In the genomic region with DNA sequence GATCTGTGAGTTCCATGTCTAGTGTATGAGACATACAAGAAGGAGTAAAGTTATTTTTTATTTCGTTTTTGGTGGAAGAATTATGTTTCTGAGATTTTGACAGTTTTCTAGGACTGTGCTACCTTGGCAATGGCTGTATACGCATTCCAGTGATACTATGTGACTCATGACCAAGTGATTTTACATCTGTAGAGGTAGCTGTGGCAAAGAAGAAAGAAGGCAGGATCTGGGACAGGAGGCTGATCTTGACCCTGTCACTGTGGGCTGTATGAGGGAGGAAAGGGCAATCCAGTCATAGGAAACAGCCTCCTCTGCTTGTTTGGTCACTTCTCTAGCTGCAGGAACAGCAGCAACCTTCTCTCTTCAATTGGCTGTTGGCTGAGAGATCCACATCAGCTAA, we compare ENCODE assay signal across 27 cellular contexts. TPM values are rescaled to one million over a fixed set of nuclear protein-coding genes. Genes with fewer than 3 reads are reported as not detected.
DNase-seq lines count a peak whose midpoint lies in the region; ATAC-seq, FAIRE-seq and TF ChIP-seq lines count a peak whose summit lies in the region.
"Had no signal": no experiment of that assay in that cellular context is flagged by ENCODE, and none has a peak within 500 bp of the region (broad histone marks: within the 10 kb centered on the region; RNA-seq: fewer than 3 reads in every experiment).

No MANE protein-coding gene starts in this region.

- FAIRE-seq in pancreas (lab: Jason Lieb, UNC) = no peak
- FAIRE-seq: A204.1, GM18507 had no signal

- H3K36me3 ChIP-seq in pancreas (no peaks in the 10 kb centered on the region), uterus (no peaks in the 10 kb centered on the region)
- H3K36me3 ChIP-seq: BLaER1 had no signal

- H3K27ac ChIP-seq in pancreas (no peak overlapping the region), uterus (no peak overlapping the region)
- H3K27ac ChIP-seq: BLaER1, GM23248, RWPE1 had no signal

- TF ChIP-seq CTCF in choroid plexus epithelial cell (conservative IDR thresholded peaks at IDR 0.05; ENCODE audit: low read depth, low read length) (no peak), pancreas (IDR thresholded peaks at IDR 0.05) (no peak), uterus (IDR thresholded peaks at IDR 0.05) (no peak)

- ATAC-seq in pancreas = no peak
- ATAC-seq in HG03565 (IDR thresholded peaks at IDR 0.05; ENCODE audit: unreplicated experiment) = no peak
- ATAC-seq: Panc1 had no signal

- H3K4me1 ChIP-seq in pancreas (no peaks in the 10 kb centered on the region), uterus (no peaks in the 10 kb centered on the region)
- H3K4me1 ChIP-seq: BLaER1 had no signal

- H3K27me3 ChIP-seq in pancreas (no peaks in the 10 kb centered on the region), uterus (no peaks in the 10 kb centered on the region)
- H3K27me3 ChIP-seq: BLaER1 had no signal

- DNase-seq in ELR (ENCODE audit: low read depth) = peak; percentile 30
- DNase-seq in M059J (ENCODE audit: low read depth) = peak; percentile 59
- DNase-seq in choroid plexus epithelial cell (ENCODE audit: low read depth) = peak; percentile 7
- peak; percentile 7 for DNase-seq in renal cortical epithelial cell (ENCODE audit: low read depth)
- DNase-seq in pancreas = no peak
- no peak for DNase-seq in uterus
- DNase-seq: CD4-positive, CD25-positive, alpha-beta regulatory T cell; DMS153; DND-41; GM23248; H9; HFFc6; NCI-H1092 treated with DMSO at 0.1 percent for 48 hours; NCI-H1436; NCI-H187; NCI-H2107; NCI-H446 treated with DMSO at 0.1 percent for 48 hours; NCI-H526; NCI-H82; SHP77 treated with DMSO at 0.1 percent for 48 hours had no signal

- no peak for TF ChIP-seq POLR2A in uterus (IDR thresholded peaks at IDR 0.05)

- intact Hi-C loops in pancreas (cut with DNase I) = no loop called here
- intact Hi-C loops in uterus (cut with DNase I; ENCODE audit: low total_unique reads) = no loop called here

- H3K9me3 ChIP-seq in pancreas = no peaks in the 10 kb centered on the region
- no peaks in the 10 kb centered on the region for H3K9me3 ChIP-seq in uterus
- H3K9me3 ChIP-seq: BLaER1 had no signal

- 58 to 60% methylated on average over 2 of the region's 2 CpGs for WGBS in pancreas, 2 donors

- no peak overlapping the region for H3K4me3 ChIP-seq in choroid plexus epithelial cell (ENCODE audit: low read depth, low read length)
- H3K4me3 ChIP-seq in pancreas = no peak overlapping the region
- no peak overlapping the region for H3K4me3 ChIP-seq in uterus
- H3K4me3 ChIP-seq: BLaER1, GM23248 had no signal

RNA-seq across cellular contexts. Expression of a gene that starts 44.0 kb away (rescaled TPM):
- 10.9 and 18.7 TPM in 2 replicates for total RNA-seq in M059J (2014; rRNA removed; shearing (Covaris generic))
- 20.5 and 20.6 TPM in 2 replicates for total RNA-seq in renal cortical epithelial cell
- total RNA-seq in pancreas = 1 to 10 TPM; 4.9 to 8.5 (median 8.0) TPM
- 10 to 100 TPM in 1 of 2 donors, 1 to 10 TPM in 1; 8.7 to 14.5 TPM for polyA plus RNA-seq in pancreas
- total RNA-seq in uterus = 10 to 100 TPM in 2 of 4 donors, 1 to 10 TPM in 2; 3.8 to 24.1 (median 14.9) TPM

RNA-seq across cellular contexts. Expression of a gene that starts 48.5 kb away (rescaled TPM):
- total RNA-seq in M059J (2014; rRNA removed; shearing (Covaris generic)) = not detected in 2 replicates
- total RNA-seq in renal cortical epithelial cell (not detected in 2 replicates), pancreas (not detected), uterus (not detected)
- not detected for polyA plus RNA-seq in pancreas
- total RNA-seq: CD4-positive, CD25-positive, alpha-beta regulatory T cell; GM23248; H9; HFFc6 had no signal
- polyA plus RNA-seq: AG04450; CD4-positive, CD25-positive, alpha-beta regulatory T cell; GM23248 had no signal

Comparison
In these comparisons a context has a peak if more than half of its experiments do, and no peak if none do; other contexts are left out.
1. DNase-seq: peak in ELR (single experiment), M059J (single experiment), choroid plexus epithelial cell (single experiment) and renal cortical epithelial cell (single experiment); none in pancreas (0 of 6) and uterus (0 of 2).